ENCODE assay signal across 8 cellular contexts in genomic region chr3:51686512-51687215, GRCh38. TPM values are rescaled to one million over a fixed set of nuclear protein-coding genes. Genes with fewer than 3 reads are reported as not detected.
DNase-seq lines count a peak whose midpoint lies in the region; ATAC-seq and TF ChIP-seq lines count a peak whose summit lies in the region.

No MANE protein-coding gene starts in this region.

- H3K4me3 ChIP-seq in SK-N-SH (ENCODE audit: low read depth in 2 of 2, low read length in 1 of 2) = no peak overlapping the region

- TF ChIP-seq CTCF in SK-N-SH (IDR thresholded peaks at IDR 0.05) (no peak), type B pancreatic cell (conservative IDR thresholded peaks at IDR 0.05) (no peak)

- H3K36me3 ChIP-seq in SK-N-SH (replicated peaks in 1 of 2; ENCODE audit: control insufficient read depth in 1 of 2, insufficient read depth in 2 of 2, low read length in 1 of 2) = peaks cover 11 to 54% of the 10 kb centered on the region in 2 experiments

- H3K27ac Mint-ChIP-seq in type B pancreatic cell = no peak overlapping the region

- H3K27me3 ChIP-seq in SK-N-SH (ENCODE audit: insufficient read depth) = no peaks in the 10 kb centered on the region

- peaks cover 3 to 4% of the 10 kb centered on the region in 2 experiments; a peak in 2 of 4 replicates for H3K4me1 ChIP-seq in SK-N-SH (ENCODE audit: control insufficient read depth in 1 of 2, insufficient read depth in 2 of 2, low read depth in 1 of 2, low read length in 1 of 2)

- POLR2A ChIA-PET in SK-N-SH (lab: Yijun Ruan, JAX) = no interaction called here

- CTCF ChIA-PET in SK-N-SH (lab: Yijun Ruan, JAX) = interaction anchor here (0.7 to 1.9 kb wide), 2 partner anchors 18 to 184 kb away, joined by 3 to 10 read pairs; no protein-coding TSS in a partner anchor

- no peak for TF ChIP-seq RAD21 in SK-N-SH (IDR thresholded peaks at IDR 0.05; ENCODE audit: low read length)

- DNase-seq in MV-4-11 (lab: John Stamatoyannopoulos, UW) (peak; percentile 73), germinal center (ENCODE audit: low spot score) (peak; percentile 65), SW 1271 (lab: John Stamatoyannopoulos, UW) (no peak), SK-N-SH (no peak), type B pancreatic cell (ENCODE audit: extremely low spot score, unreplicated experiment) (no peak)
- DNase-seq in activated T-cell treated with anti-CD3 and anti-CD28 coated beads, Interleukin-2, amount 50 U/mL, for 1 hour = peak; percentile 71
- peak; percentile 89 for DNase-seq in stimulated activated CD4-positive, alpha-beta T cell treated with anti-CD3 and anti-CD28 coated beads, Interleukin-15, amount 100 ng/mL, for 24 hours

- H3K9me2 ChIP-seq in SK-N-SH = no peaks in the 10 kb centered on the region

- peaks cover 20% of the 10 kb centered on the region for H4K20me1 ChIP-seq in SK-N-SH (ENCODE audit: insufficient read depth)

- H3K9me3 Mint-ChIP-seq in type B pancreatic cell = no peaks in the 10 kb centered on the region

- WGBS in SK-N-SH (ENCODE audit: low lambda C conversion rate) = 93% methylated on average over 10 of the region's 10 CpGs

- H3K4me3 Mint-ChIP-seq in type B pancreatic cell = no peak overlapping the region

- H3K27ac ChIP-seq in SK-N-SH (ENCODE audit: low read depth in 2 of 2, low read length in 1 of 2) = no peak overlapping the region

- no peak overlapping the region for H3K4me2 ChIP-seq in SK-N-SH

- ATAC-seq in GM21381 (IDR thresholded peaks at IDR 0.05; ENCODE audit: unreplicated experiment) = peak; percentile 50

- peaks cover 12% of the 10 kb centered on the region for H3K36me3 Mint-ChIP-seq in type B pancreatic cell

- H3K4me1 Mint-ChIP-seq in type B pancreatic cell (ENCODE audit: unreplicated experiment) = peaks cover 6% of the 10 kb centered on the region

- H3K79me2 ChIP-seq in SK-N-SH (ENCODE audit: insufficient read depth) = no peaks in the 10 kb centered on the region

- no peaks in the 10 kb centered on the region for H3K27me3 Mint-ChIP-seq in type B pancreatic cell

- no peak overlapping the region for H2AFZ ChIP-seq in SK-N-SH (ENCODE audit: low read depth)

- H3F3A ChIP-seq in SK-N-SH (replicated peaks; ENCODE audit: insufficient read depth) = no peaks in the 10 kb centered on the region

- H3K9ac ChIP-seq in SK-N-SH = no peak overlapping the region

- TF ChIP-seq EP300 in SK-N-SH (IDR thresholded peaks at IDR 0.05; ENCODE audit: borderline replicate concordance in 1 of 2, low read depth in 1 of 2, low read length in 1 of 2) = no peak

- no peaks in the 10 kb centered on the region for H3K9me3 ChIP-seq in SK-N-SH

TF ChIP-seq in SK-N-SH, 30 proteins besides CTCF, POLR2A, EP300 and RAD21:
- TF ChIP-seq POLR2AphosphoS5 (IDR thresholded peaks at IDR 0.05; ENCODE audit: low read depth, low read length) (no peak), YY1 (IDR thresholded peaks at IDR 0.05; ENCODE audit: low read depth) (no peak)

RNA-seq across cellular contexts. Expression of gene TEX264, which starts 15.6 kb away (rescaled TPM):
- 82.1 and 86.0 TPM in 2 replicates for polyA plus RNA-seq in SK-N-SH (2012; rRNA removed)
- polyA plus RNA-seq in SK-N-SH (2012; cell fraction: cytosol; rRNA removed) = 39.3 and 60.0 TPM in 2 replicates
- 71.2 and 84.0 TPM in 2 replicates for polyA plus RNA-seq in SK-N-SH (2012; cell fraction: nucleus; rRNA removed)
- total RNA-seq in type B pancreatic cell (ENCODE audit: low replicate concordance) = 43.8 and 50.0 TPM in 2 replicates

RNA-seq across cellular contexts. Expression of gene GRM2, which starts 20.2 kb away (rescaled TPM):
- polyA plus RNA-seq in SK-N-SH (2012; rRNA removed) = 0.15 and 0.24 TPM in 2 replicates
- polyA plus RNA-seq in SK-N-SH (2012; cell fraction: cytosol; rRNA removed) = 0.01 and 0.16 TPM in 2 replicates
- polyA plus RNA-seq in SK-N-SH (2012; cell fraction: nucleus; rRNA removed) = 0.55 and 0.82 TPM in 2 replicates
- 0.29 and 0.58 TPM in 2 replicates for total RNA-seq in type B pancreatic cell (ENCODE audit: low replicate concordance)

Comparison
In these comparisons a context has a peak if more than half of its experiments do, and no peak if none do; other contexts are left out.
1. DNase-seq: peak in MV-4-11 (single experiment), activated T-cell treated with anti-CD3 and anti-CD28 coated beads, Interleukin-2, amount 50 U/mL, for 1 hour (single experiment), germinal center (single experiment) and stimulated activated CD4-positive, alpha-beta T cell treated with anti-CD3 and anti-CD28 coated beads, Interleukin-15, amount 100 ng/mL, for 24 hours (single experiment); none in SW 1271 (0 of 2), SK-N-SH (single experiment) and type B pancreatic cell (single experiment).